ENCODE assay signal across 14 cellular contexts in the genomic region with DNA sequence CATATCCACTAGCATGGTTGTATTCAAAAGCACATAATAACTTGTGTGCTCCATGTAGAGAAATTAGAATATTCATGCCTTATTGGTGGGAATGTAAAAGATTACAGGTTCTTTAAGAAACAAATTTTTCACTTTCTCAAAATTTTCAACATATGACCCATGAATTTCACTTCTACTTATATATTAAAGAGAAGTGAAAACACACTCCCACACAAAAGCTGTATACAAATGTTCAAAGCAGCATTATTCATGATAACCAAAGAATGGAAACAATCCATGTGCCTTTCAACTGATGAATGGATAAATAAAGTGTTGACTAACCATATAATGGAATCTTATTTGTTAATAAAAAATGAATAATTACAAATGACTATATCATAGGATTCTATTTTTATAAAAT.
"Had no signal": no experiment of that assay in that cellular context is flagged by ENCODE, and none has a peak within 500 bp of the region (broad histone marks: within the 10 kb centered on the region; RNA-seq: fewer than 3 reads in every experiment).

No MANE protein-coding gene starts in this region.

- DNase-seq: effector memory CD4-positive, alpha-beta T cell; gastrocnemius medialis; kidney; left cardiac atrium; left ventricle myocardium inferior; lower lobe of right lung; occipital lobe; pancreas; right cardiac atrium; small intestine; stimulated activated CD4-positive, alpha-beta T cell treated with anti-CD3 and anti-CD28 coated beads, Interleukin-12 subunit alpha, Interleukin-12 subunit beta, amount 100 ng/mL, for 4 hours; stimulated activated naive CD4-positive, alpha-beta T cell treated with Interleukin-2 at 50 U/mL for 16 hours had no signal

- ATAC-seq: gastrocnemius medialis; left cardiac atrium; lower lobe of right lung; natural killer cell treated with Interleukin-12 subunit alpha and Interleukin-12 subunit beta and Interleukin-15 and Interleukin-18, amount 100 ng/mL, for 72 hours; pancreas; right cardiac atrium had no signal

- FAIRE-seq: small intestine, urothelium cell line had no signal
